In genomic region chr10:22911889-22912762, GRCh38 we compare ENCODE assay signal across 11 cellular contexts. TPM values are rescaled to one million over a fixed set of nuclear protein-coding genes. Genes with fewer than 3 reads are reported as not detected.
DNase-seq lines count a peak whose midpoint lies in the region; ATAC-seq and TF ChIP-seq lines count a peak whose summit lies in the region.
"Had no signal": no experiment of that assay in that cellular context is flagged by ENCODE, and none has a peak within 500 bp of the region (broad histone marks: within the 10 kb centered on the region; RNA-seq: fewer than 3 reads in every experiment).

No MANE protein-coding gene starts in this region.

- 46 to 50% methylated on average over 10 of the region's 10 CpGs for WGBS in aorta, 2 donors

- ATAC-seq in foreskin keratinocyte (no peak), GM21786 (IDR thresholded peaks at IDR 0.05; ENCODE audit: unreplicated experiment) (no peak), aorta (ENCODE audit: low FRiP score) (no peak)

- peaks cover 13% of the 10 kb centered on the region for H3K4me1 ChIP-seq in SJCRH30
- no peaks in the 10 kb centered on the region for H3K4me1 ChIP-seq in foreskin keratinocyte
- H3K4me1 ChIP-seq in aorta (ENCODE audit: control insufficient read depth in 1 of 2, insufficient read depth in 2 of 2, low read length in 2 of 2): no peaks in the 10 kb centered on the region
- H3K4me1 ChIP-seq: BLaER1 had no signal

- intact Hi-C loops in aorta (cut with DNase I): no loop called here

- H3K36me3 ChIP-seq in SJCRH30 (no peaks in the 10 kb centered on the region), aorta (ENCODE audit: control insufficient read depth in 1 of 2, insufficient read depth in 2 of 2, low read length in 1 of 2) (no peaks in the 10 kb centered on the region)
- H3K36me3 ChIP-seq: BLaER1, neutrophil had no signal

- no peaks in the 10 kb centered on the region; the same call in 1 of the 2 replicates for H3K27me3 ChIP-seq in SJCRH30
- H3K27me3 ChIP-seq in foreskin keratinocyte: no peaks in the 10 kb centered on the region
- no peaks in the 10 kb centered on the region for H3K27me3 ChIP-seq in aorta (ENCODE audit: control insufficient read depth in 1 of 2, insufficient read depth in 2 of 2, low read length in 1 of 2)
- H3K27me3 ChIP-seq: BLaER1, neutrophil had no signal

- peak; percentile 25 for TF ChIP-seq CTCF in foreskin keratinocyte (conservative IDR thresholded peaks at IDR 0.05)

- H3K27ac ChIP-seq in SJCRH30: no peak overlapping the region
- no peak overlapping the region for H3K27ac ChIP-seq in foreskin keratinocyte
- no peak overlapping the region for H3K27ac ChIP-seq in aorta (ENCODE audit: low read depth in 1 of 2, low read length in 2 of 2)
- H3K27ac ChIP-seq: BLaER1, neutrophil had no signal

- H3K9me3 ChIP-seq in SJCRH30 (replicated peaks) (peaks cover 14% of the 10 kb centered on the region), aorta (ENCODE audit: control insufficient read depth, low read length) (no peaks in the 10 kb centered on the region)
- H3K9me3 ChIP-seq: neutrophil had no signal

- DNase-seq in Ammon's horn (ENCODE audit: low spot score) (peak; percentile 22), NCI-H1436 (lab: John Stamatoyannopoulos, UW) (peak; percentile 38), SJCRH30 (peak; percentile 63 to 78), foreskin keratinocyte (peak in 1 of 2 donors; percentile 23), aorta (no peak)
- DNase-seq in central memory CD4-positive, alpha-beta T cell: no peak
- DNase-seq in stimulated activated CD8-positive, alpha-beta memory T cell treated with anti-CD3 and anti-CD28 coated beads, Interleukin-4, amount 100 ng/mL, for 48 hours: no peak
- DNase-seq: activated effector memory CD4-positive, alpha-beta T cell treated with Interleukin-2 at 50 U/mL for 16 hours had no signal

- H3K4me3 ChIP-seq in SJCRH30 (peak overlapping the region; percentile 19; the same call in 1 of the 2 replicates), aorta (ENCODE audit: low read length in 2 of 2) (no peak overlapping the region)
- H3K4me3 ChIP-seq: BLaER1 had no signal

RNA-seq across cellular contexts. Expression of gene ARMC3, which starts 15.7 kb away (rescaled TPM):
- total RNA-seq in SJCRH30 (2014; rRNA removed; shearing (Covaris generic)): not detected in 2 replicates
- total RNA-seq in foreskin keratinocyte (not detected in 2 replicates), aorta (not detected)
- polyA plus RNA-seq in foreskin keratinocyte (not detected in 2 replicates), aorta (under 1 TPM in 1 of 2 donors, not detected in 1; 0.13 TPM)

Comparison
In these comparisons a context has a peak if more than half of its experiments do, and no peak if none do; other contexts are left out.
1. DNase-seq: peak in Ammon's horn (single experiment), NCI-H1436 (single experiment) and SJCRH30 (2 of 2); none in aorta (0 of 2), central memory CD4-positive, alpha-beta T cell (single experiment) and stimulated activated CD8-positive, alpha-beta memory T cell treated with anti-CD3 and anti-CD28 coated beads, Interleukin-4, amount 100 ng/mL, for 48 hours (single experiment).